Comparison of ENCODE assay signal across 8 cellular contexts in the genomic region with DNA sequence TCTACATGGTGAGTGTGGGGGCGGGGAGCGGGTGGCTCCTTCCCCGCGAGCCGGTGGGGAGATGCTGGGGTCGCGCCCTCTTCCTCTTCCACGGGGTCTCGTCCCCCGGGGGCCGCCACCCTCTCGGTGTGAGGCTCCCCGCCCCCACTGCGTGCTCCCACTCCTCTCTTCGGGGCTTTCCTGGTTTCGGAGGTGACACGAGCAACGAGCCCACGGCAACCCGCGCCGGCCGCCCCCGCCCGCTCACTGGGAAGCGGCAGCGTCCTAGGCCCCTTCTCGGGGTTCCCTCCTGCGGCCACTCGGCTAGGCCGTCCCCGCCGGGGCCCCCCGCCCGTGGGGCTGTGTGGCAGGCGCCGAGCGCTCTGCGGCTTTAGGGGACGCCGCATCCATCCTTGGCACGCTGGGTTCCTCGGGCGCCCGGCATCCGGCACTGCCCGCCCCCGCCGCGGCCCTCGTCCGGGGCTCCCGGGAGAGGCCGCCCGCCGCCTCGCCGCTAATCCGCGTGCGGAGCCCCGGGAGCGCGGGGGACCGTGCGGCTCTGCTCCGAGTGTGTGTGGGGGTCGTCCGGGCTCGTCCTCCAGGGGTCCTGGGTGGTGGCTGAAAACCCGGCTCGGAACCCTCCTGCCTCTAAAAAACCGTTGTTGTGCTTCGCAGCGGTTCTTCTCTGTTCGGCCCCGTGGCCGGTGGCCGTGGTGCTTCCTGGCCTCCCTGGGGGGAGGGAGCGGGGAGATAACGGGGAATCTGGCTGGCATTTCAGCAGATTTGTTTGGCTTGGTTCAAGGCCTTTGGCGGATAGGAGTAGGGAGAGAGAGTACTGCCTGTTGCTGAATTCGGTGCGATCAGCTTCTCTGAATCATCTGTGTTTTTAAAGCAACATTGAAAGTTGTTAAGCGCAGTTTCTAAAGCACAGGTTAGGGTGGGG. TPM values are rescaled to one million over a fixed set of nuclear protein-coding genes. Genes with fewer than 3 reads are reported as not detected.
DNase-seq lines count a peak whose midpoint lies in the region; ATAC-seq and TF ChIP-seq lines count a peak whose summit lies in the region.

No MANE protein-coding gene starts in this region.

- H3K4me1 ChIP-seq in gastroesophageal sphincter (peaks cover 12 to 73% (median 16%) of the 10 kb centered on the region in 3 donors), tibial nerve (peaks cover 0 to 60% (median 31%) of the 10 kb centered on the region in 4 donors)

- no peaks in the 10 kb centered on the region for H3K9me3 ChIP-seq in gastroesophageal sphincter
- H3K9me3 ChIP-seq in tibial nerve: no peaks in the 10 kb centered on the region

- no peaks in the 10 kb centered on the region for H3K36me3 ChIP-seq in gastroesophageal sphincter
- H3K36me3 ChIP-seq in tibial nerve: no peaks in the 10 kb centered on the region

- H3K27ac Mint-ChIP-seq in activated naive CD4-positive, alpha-beta T cell treated with anti-CD3 and anti-CD28 coated beads, Interleukin-2, amount 10 ng/mL, durations not matched to agents 7 days and 5 days: peak overlapping the region; percentile 98
- H3K27ac Mint-ChIP-seq in neural crest cell (ENCODE audit: unreplicated experiment): peak overlapping the region; percentile 95

- H3K27ac ChIP-seq in gastroesophageal sphincter (peak overlapping the region; percentile 72 to 95 (median 90)), tibial nerve (peak overlapping the region; percentile 93 to 99 (median 97))

- WGBS in gastroesophageal sphincter (ENCODE audit: low coverage in 1 of 2), 2 donors: 0 to 1% methylated on average over 5 to 14 of the region's 85 CpGs
- WGBS in tibial nerve, 2 donors: 0 to 1% methylated on average over 15 to 26 of the region's 85 CpGs

- peaks cover 14% of the 10 kb centered on the region for H3K36me3 Mint-ChIP-seq in activated naive CD4-positive, alpha-beta T cell treated with anti-CD3 and anti-CD28 coated beads, Interleukin-2, amount 10 ng/mL, durations not matched to agents 7 days and 5 days
- H3K36me3 Mint-ChIP-seq in neural crest cell (ENCODE audit: low read depth): no peaks in the 10 kb centered on the region

- CTCF ChIA-PET in activated naive CD4-positive, alpha-beta T cell treated with anti-CD3 and anti-CD28 coated beads, Interleukin-2, amount 10 ng/mL, durations not matched to agents 7 days and 5 days (lab: Charles Lee): interaction anchor here (0.9 to 9.4 kb wide), 18 partner anchors 10 to 90 kb away, joined by 3 to 128 read pairs (median 4); no protein-coding TSS in a partner anchor

- H3K4me3 Mint-ChIP-seq in activated naive CD4-positive, alpha-beta T cell treated with anti-CD3 and anti-CD28 coated beads, Interleukin-2, amount 10 ng/mL, durations not matched to agents 7 days and 5 days: peak overlapping the region; percentile 95
- H3K4me3 Mint-ChIP-seq in neural crest cell: peak overlapping the region; percentile 93

- DNase-seq in AG08396 (ENCODE audit: low spot score): peak; percentile 73
- DNase-seq in RPMI7951 (ENCODE audit: low read depth): peak; percentile 58
- peak; percentile 70 for DNase-seq in activated naive CD4-positive, alpha-beta T cell treated with anti-CD3 and anti-CD28 coated beads, Interleukin-2, amount 10 ng/mL, durations not matched to agents 7 days and 5 days
- peak; percentile 39 for DNase-seq in neural crest cell (ENCODE audit: low read depth, low spot score)
- DNase-seq in tibial nerve (ENCODE audit: low spot score in 2 of 2): peak; percentile 21 to 33

- TF ChIP-seq POLR2A in gastroesophageal sphincter (IDR thresholded peaks at IDR 0.05): peak in 1 of 2 donors; percentile 10
- peak in 1 of 2 donors; percentile 6 for TF ChIP-seq POLR2A in tibial nerve (IDR thresholded peaks at IDR 0.05)

- H3K9me3 Mint-ChIP-seq in activated naive CD4-positive, alpha-beta T cell treated with anti-CD3 and anti-CD28 coated beads, Interleukin-2, amount 10 ng/mL, durations not matched to agents 7 days and 5 days: no peaks in the 10 kb centered on the region
- H3K9me3 Mint-ChIP-seq in neural crest cell: no peaks in the 10 kb centered on the region

- TF ChIP-seq CTCF in gastroesophageal sphincter (IDR thresholded peaks at IDR 0.05) (peak in 2 of 4 experiments; percentile 14 to 24), neural crest cell (conservative IDR thresholded peaks at IDR 0.05) (no peak), tibial nerve (IDR thresholded peaks at IDR 0.05) (peak in 2 of 5 experiments; percentile 9 to 14)

- ATAC-seq in GM19035 (IDR thresholded peaks at IDR 0.05; ENCODE audit: unreplicated experiment): peak; percentile 28
- ATAC-seq in HG03175 (IDR thresholded peaks at IDR 0.05; ENCODE audit: unreplicated experiment): peak; percentile 20
- ATAC-seq in gastroesophageal sphincter: peak; percentile 35

- H3K27me3 ChIP-seq in gastroesophageal sphincter (no peaks in the 10 kb centered on the region), tibial nerve (no peaks in the 10 kb centered on the region)

- peak overlapping the region; percentile 74 to 94 for H3K4me3 ChIP-seq in gastroesophageal sphincter
- peak overlapping the region; percentile 78 to 99 (median 96) for H3K4me3 ChIP-seq in tibial nerve

- TF ChIP-seq EP300 in gastroesophageal sphincter (IDR thresholded peaks at IDR 0.05) (no peak), tibial nerve (IDR thresholded peaks at IDR 0.05) (peak in 1 of 2 donors; percentile 19)

- peaks cover 48% of the 10 kb centered on the region for H3K4me1 Mint-ChIP-seq in activated naive CD4-positive, alpha-beta T cell treated with anti-CD3 and anti-CD28 coated beads, Interleukin-2, amount 10 ng/mL, durations not matched to agents 7 days and 5 days
- H3K4me1 Mint-ChIP-seq in neural crest cell: peaks cover 55% of the 10 kb centered on the region

- H3K27me3 Mint-ChIP-seq in activated naive CD4-positive, alpha-beta T cell treated with anti-CD3 and anti-CD28 coated beads, Interleukin-2, amount 10 ng/mL, durations not matched to agents 7 days and 5 days: no peaks in the 10 kb centered on the region
- peaks cover 3% of the 10 kb centered on the region for H3K27me3 Mint-ChIP-seq in neural crest cell (ENCODE audit: low read depth)

RNA-seq across cellular contexts. Expression of a gene that starts 1.0 kb away (rescaled TPM):
- total RNA-seq in RPMI7951 (2014; rRNA removed; shearing (Covaris generic)): 14.8 and 16.1 TPM in 2 replicates
- total RNA-seq in gastroesophageal sphincter (10 to 100 TPM; 47.1 to 73.6 (median 66.2) TPM), neural crest cell (50.3 and 50.4 TPM in 2 replicates), tibial nerve (10 to 100 TPM; 41.8 to 83.1 (median 50.5) TPM)

Comparison
In these comparisons a context has a peak if more than half of its experiments do, and no peak if none do; other contexts are left out.
1. Peak in every context shown above with its lines: DNase-seq, ATAC-seq, H3K4me3 ChIP-seq and H3K27ac ChIP-seq.